In the genomic region with DNA sequence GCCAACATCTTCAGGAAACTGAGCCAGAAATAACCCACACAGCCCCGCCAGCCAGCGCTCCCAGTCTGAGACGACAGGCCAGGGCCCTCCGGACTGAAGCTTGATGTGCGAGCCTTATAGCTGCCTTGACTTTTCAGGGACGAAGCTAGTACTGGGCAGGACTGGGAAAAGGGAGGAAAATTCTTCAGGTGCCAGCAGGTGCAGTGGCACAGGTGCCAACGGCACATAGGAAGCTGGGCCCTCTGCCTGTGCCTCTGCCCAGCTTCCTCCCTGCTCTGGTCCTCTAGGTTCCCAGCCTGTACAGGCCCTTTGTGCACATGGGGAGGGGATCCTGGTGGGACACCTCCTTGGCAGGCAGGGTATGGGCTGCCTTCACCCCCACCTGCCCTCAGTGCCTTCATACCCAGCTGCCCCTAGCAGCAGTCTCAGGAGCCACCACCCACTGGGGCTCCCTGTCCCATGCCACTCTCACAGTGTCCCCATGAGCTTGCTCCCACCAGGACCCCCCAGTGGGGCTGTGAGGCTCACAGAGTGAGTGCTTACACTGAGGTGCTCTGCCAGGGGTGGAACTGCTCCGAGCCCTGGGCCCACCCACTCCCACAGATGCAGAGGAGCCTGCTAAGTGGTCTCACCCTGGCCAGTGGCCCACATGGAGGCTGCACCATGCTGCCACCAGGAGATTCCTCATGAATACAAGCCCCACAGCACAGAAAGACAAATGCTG, we compare ENCODE assay signal across 24 cellular contexts.
A peak's percentile ranks its signal among the peaks of the same experiment; 100 is the strongest.
DNase-seq lines count a peak whose midpoint lies in the region; ATAC-seq, FAIRE-seq and TF ChIP-seq lines count a peak whose summit lies in the region.
"Had no signal": no experiment of that assay in that cellular context is flagged by ENCODE, and none has a peak within 500 bp of the region (broad histone marks: within the 10 kb centered on the region; RNA-seq: fewer than 3 reads in every experiment).

No MANE protein-coding gene starts in this region.

- intact Hi-C loops in sigmoid colon (cut with DNase I): no loop called here

- 85% methylated on average over 8 of the region's 8 CpGs; no CpG with 5 or more reads in 1 of the 2 experiments for WGBS in H1 (ENCODE audit: extremely low coverage in 1 of 2, insufficient coverage in 1 of 2, insufficient read length in 1 of 2, insufficient replicate concordance in 2 of 2, low coverage in 1 of 2, low lambda C conversion rate in 2 of 2, missing lambda C conversion rate in 1 of 2), 2 experiments
- 94 to 96% methylated on average over 8 of the region's 8 CpGs for WGBS in sigmoid colon, 2 donors

- no peak overlapping the region for H4K91ac ChIP-seq in H1 (replicated peaks; ENCODE audit: insufficient read length, low read length)

- H2BK15ac ChIP-seq in H1 (ENCODE audit: low read length): no peak overlapping the region

- H4K20me1 ChIP-seq in BLaER1 (peaks cover 26% of the 10 kb centered on the region), H1 (replicated peaks in 1 of 2; ENCODE audit: control insufficient read depth in 1 of 2, insufficient read depth in 2 of 2, low read length in 2 of 2) (no peaks in the 10 kb centered on the region)

- peaks cover 3% of the 10 kb centered on the region; the same call in 1 of the 2 replicates for H3K79me1 ChIP-seq in H1 (ENCODE audit: low read depth, low read length)

- no peak overlapping the region for H2AFZ ChIP-seq in H1 (ENCODE audit: low read length)

- no peak overlapping the region for H3K4me3 ChIP-seq in BLaER1
- H3K4me3 ChIP-seq in HEK293 (ENCODE audit: low read depth, low read length): no peak overlapping the region
- H3K4me3 ChIP-seq in H1 (ENCODE audit: extremely low read depth in 1 of 4, insufficient read depth in 2 of 4, low read depth in 3 of 4, low read length in 4 of 4): no peak overlapping the region
- H3K4me3 ChIP-seq in sigmoid colon: no peak overlapping the region
- H3K4me3 ChIP-seq: A549, GM12878 had no signal

- no peak overlapping the region for H2AK5ac ChIP-seq in H1 (ENCODE audit: low read depth, low read length)

- no peak overlapping the region for H2BK20ac ChIP-seq in H1 (ENCODE audit: low read length)

- TF ChIP-seq EP300 in H1 (IDR thresholded peaks at IDR 0.05; ENCODE audit: borderline replicate concordance in 1 of 2, low read depth in 2 of 2, low read length in 2 of 2) (no peak), sigmoid colon (IDR thresholded peaks at IDR 0.05) (no peak)

- POLR2A ChIA-PET in HEK293 (lab: Yijun Ruan, JAX) (interaction anchor here (0.7 kb wide), 1 partner anchor 490 kb away, joined by 4 read pairs; no protein-coding TSS in a partner anchor), H1 (lab: Charles Lee; ENCODE audit: partially characterized antibody) (no interaction called here)

- no peak for TF ChIP-seq RAD21 in H1 (IDR thresholded peaks at IDR 0.05 in 1 of 2, conservative IDR thresholded peaks at IDR 0.05 in 1 of 2; ENCODE audit: low read depth in 2 of 2, low read length in 2 of 2)

- H3K9me3 ChIP-seq in BLaER1 (no peaks in the 10 kb centered on the region), HEK293 (ENCODE audit: control insufficient read depth, insufficient read depth, low read depth, low read length) (no peaks in the 10 kb centered on the region), H1 (ENCODE audit: insufficient read depth in 2 of 2, low read depth in 1 of 2, low read length in 1 of 2) (no peaks in the 10 kb centered on the region), sigmoid colon (no peaks in the 10 kb centered on the region)
- H3K9me3 ChIP-seq: A549, BE2C had no signal

- H4K8ac ChIP-seq in H1 (ENCODE audit: extremely low read depth, insufficient read depth, low read length): peak overlapping the region; percentile 59; the same call in 1 of the 2 replicates

- no peak overlapping the region for H4K5ac ChIP-seq in H1 (ENCODE audit: insufficient read length, low read depth, low read length)

- H2BK5ac ChIP-seq in H1 (ENCODE audit: low read depth, low read length): no peak overlapping the region

- no peak for TF ChIP-seq POLR2A in H1 (IDR thresholded peaks at IDR 0.05; ENCODE audit: control extremely low read depth in 1 of 2, low read depth in 2 of 2, low read length in 2 of 2)
- no peak for TF ChIP-seq POLR2A in sigmoid colon (IDR thresholded peaks at IDR 0.05)

- no peak for ATAC-seq in natural killer cell treated with Interleukin-12 subunit alpha and Interleukin-12 subunit beta and Interleukin-15 and Interleukin-18, amount 100 ng/mL, for 72 hours
- ATAC-seq: A549, GM12878 had no signal

- CTCF ChIA-PET in HEK293 (lab: Yijun Ruan, JAX): no interaction called here
- CTCF ChIA-PET in H1 (lab: Charles Lee; ENCODE audit: partially characterized antibody): interaction anchor here (0.6 to 1.6 kb wide), 6 partner anchors 10 to 98 kb away, joined by 3 to 5 read pairs (median 4); no protein-coding TSS in a partner anchor

- no peak overlapping the region for H3K56ac ChIP-seq in H1 (replicated peaks; ENCODE audit: insufficient read length, low read depth, low read length)

- H3K27me3 ChIP-seq in BLaER1 (no peaks in the 10 kb centered on the region), H1 (replicated peaks in 1 of 4; ENCODE audit: control insufficient read depth in 3 of 4, extremely low read depth in 1 of 4, insufficient read depth in 3 of 4, low read length in 3 of 4) (no peaks in the 10 kb centered on the region), sigmoid colon (no peaks in the 10 kb centered on the region)
- H3K27me3 ChIP-seq: BE2C had no signal

- no peak for FAIRE-seq in H1 (lab: Jason Lieb, UNC)
- FAIRE-seq: A549, D721Med, GM12878, GM18507 had no signal

- H3K23me2 ChIP-seq in H1 (ENCODE audit: low read depth, low read length): 0 out of 2 replicates have a peak, but pooled peaks cover 2% of the 10 kb centered on the region

- no peak overlapping the region for H3K23ac ChIP-seq in H1 (ENCODE audit: insufficient read length)

- DNase-seq in H1 (ENCODE audit: low read depth in 1 of 2, low spot score in 2 of 2) (no peak), sigmoid colon (no peak), 8988T (no peak)
- DNase-seq in natural killer cell treated with Interleukin-12 subunit alpha and Interleukin-12 subunit beta and Interleukin-15 and Interleukin-18, amount 100 ng/mL, for 72 hours (ENCODE audit: low spot score): no peak
- DNase-seq: ACHN; AML-193; BE2C; CD4-positive, CD25-positive, alpha-beta regulatory T cell; CD8-positive, alpha-beta memory T cell; DMS 273 treated with DMSO at 0.1 percent for 48 hours; DMS79; EL; GDM1; GOT3; H7; HCEC 1CT had no signal

- no peak overlapping the region for H3K14ac ChIP-seq in H1 (ENCODE audit: insufficient read length)

- H3K4me1 ChIP-seq in BLaER1 (peaks cover 58% of the 10 kb centered on the region), HEK293 (ENCODE audit: control insufficient read depth, insufficient read depth, low read length) (no peaks in the 10 kb centered on the region), H1 (replicated peaks in 1 of 4; ENCODE audit: control insufficient read depth in 3 of 4, insufficient read depth in 4 of 4, low read length in 3 of 4) (peaks cover 0 to 10% (median 6%) of the 10 kb centered on the region in 4 experiments; a peak in 6 of 7 replicates), sigmoid colon (no peaks in the 10 kb centered on the region)
- H3K4me1 ChIP-seq: A549 had no signal

- H3K4me3 Mint-ChIP-seq in natural killer cell treated with Interleukin-12 subunit alpha and Interleukin-12 subunit beta and Interleukin-15 and Interleukin-18, amount 100 ng/mL, for 72 hours: no peak overlapping the region
- H3K4me3 Mint-ChIP-seq: CD4-positive, CD25-positive, alpha-beta regulatory T cell; CD8-positive, alpha-beta memory T cell had no signal

- no peak overlapping the region for H3K9ac ChIP-seq in BLaER1
- H3K9ac ChIP-seq in H1 (replicated peaks in 1 of 4; ENCODE audit: extremely low read depth in 1 of 4, low read depth in 3 of 4, low read length in 3 of 4): no peak overlapping the region

- no peaks in the 10 kb centered on the region for H3K9me3 Mint-ChIP-seq in natural killer cell treated with Interleukin-12 subunit alpha and Interleukin-12 subunit beta and Interleukin-15 and Interleukin-18, amount 100 ng/mL, for 72 hours
- H3K9me3 Mint-ChIP-seq: CD4-positive, CD25-positive, alpha-beta regulatory T cell; CD8-positive, alpha-beta memory T cell had no signal

- H3K4me1 Mint-ChIP-seq in natural killer cell treated with Interleukin-12 subunit alpha and Interleukin-12 subunit beta and Interleukin-15 and Interleukin-18, amount 100 ng/mL, for 72 hours (ENCODE audit: low read depth in 2 of 2): no peaks in the 10 kb centered on the region
- H3K4me1 Mint-ChIP-seq: CD8-positive, alpha-beta memory T cell had no signal

- H3K79me2 ChIP-seq in H1 (ENCODE audit: control insufficient read depth in 1 of 2, insufficient read depth in 2 of 2, low read length in 2 of 2): no peaks in the 10 kb centered on the region

- H3K27ac ChIP-seq in BLaER1 (peak overlapping the region; percentile 49), HEK293 (ENCODE audit: extremely low read depth, low read depth, low read length) (no peak overlapping the region), H1 (ENCODE audit: low read depth, low read length) (no peak overlapping the region), sigmoid colon (no peak overlapping the region)
- H3K27ac ChIP-seq: 22Rv1, A549, C4-2B had no signal

- no peak overlapping the region for H3K4ac ChIP-seq in H1 (replicated peaks; ENCODE audit: insufficient read length, low read depth, low read length)

- no peaks in the 10 kb centered on the region for H3K36me3 Mint-ChIP-seq in natural killer cell treated with Interleukin-12 subunit alpha and Interleukin-12 subunit beta and Interleukin-15 and Interleukin-18, amount 100 ng/mL, for 72 hours
- H3K36me3 Mint-ChIP-seq: CD4-positive, CD25-positive, alpha-beta regulatory T cell had no signal

- H3K36me3 ChIP-seq in BLaER1: no peaks in the 10 kb centered on the region
- H3K36me3 ChIP-seq in HEK293 (ENCODE audit: control insufficient read depth in 2 of 2, insufficient read depth in 1 of 2, low read length in 2 of 2): no peaks in the 10 kb centered on the region
- H3K36me3 ChIP-seq in H1 (ENCODE audit: control insufficient read depth in 2 of 4, insufficient read depth in 4 of 4, low read length in 3 of 4): no peaks in the 10 kb centered on the region
- H3K36me3 ChIP-seq in sigmoid colon: no peaks in the 10 kb centered on the region

- TF ChIP-seq CTCF in HEK293 (tag by site-specific recombination; IDR thresholded peaks at IDR 0.05) (no peak), H1 (IDR thresholded peaks at IDR 0.05; ENCODE audit: control extremely low read depth in 1 of 3, insufficient read depth in 1 of 3, low read depth in 1 of 3, low read length in 3 of 3) (no peak), sigmoid colon (IDR thresholded peaks at IDR 0.05) (no peak)

- no peak overlapping the region for H2BK12ac ChIP-seq in H1 (ENCODE audit: low read depth, low read length)

- H3K4me2 ChIP-seq in BLaER1: peak overlapping the region; percentile 63
- H3K4me2 ChIP-seq in H1 (ENCODE audit: insufficient read depth in 1 of 2, low read depth in 2 of 2, low read length in 2 of 2): no peak overlapping the region
- H3K4me2 ChIP-seq: A549 had no signal

- no peaks in the 10 kb centered on the region for H3K27me3 Mint-ChIP-seq in natural killer cell treated with Interleukin-12 subunit alpha and Interleukin-12 subunit beta and Interleukin-15 and Interleukin-18, amount 100 ng/mL, for 72 hours
- H3K27me3 Mint-ChIP-seq: CD4-positive, CD25-positive, alpha-beta regulatory T cell; CD8-positive, alpha-beta memory T cell had no signal

- H3K27ac Mint-ChIP-seq in natural killer cell treated with Interleukin-12 subunit alpha and Interleukin-12 subunit beta and Interleukin-15 and Interleukin-18, amount 100 ng/mL, for 72 hours: no peak overlapping the region

- no peak overlapping the region for H3K18ac ChIP-seq in H1 (ENCODE audit: extremely low read depth, low read length)

- H2BK120ac ChIP-seq in H1 (replicated peaks; ENCODE audit: low read depth, low read length): no peak overlapping the region
